ENCODE assay signal across 21 cellular contexts in the genomic region with DNA sequence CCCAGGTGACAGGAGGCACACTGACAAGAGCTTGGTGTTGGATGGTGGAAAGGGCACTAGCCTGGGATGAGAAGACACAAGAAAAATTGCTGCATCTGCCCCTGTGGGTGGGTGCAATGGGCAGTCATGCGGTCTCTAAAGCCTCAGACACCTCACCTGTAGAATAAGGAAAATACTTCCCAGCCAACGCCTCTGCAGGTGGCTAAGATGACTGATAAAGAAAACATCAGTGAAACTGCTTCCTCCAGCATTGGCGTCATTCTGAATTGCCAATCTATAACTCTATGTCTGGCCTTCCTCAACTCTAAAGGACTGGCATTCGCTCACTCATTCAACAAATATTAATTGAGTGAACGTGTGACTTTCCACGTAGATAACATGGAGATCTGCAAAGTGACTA.
"Had no signal": no experiment of that assay in that cellular context is flagged by ENCODE, and none has a peak within 500 bp of the region (broad histone marks: within the 10 kb centered on the region; RNA-seq: fewer than 3 reads in every experiment).

No MANE protein-coding gene starts in this region.

- H3K36me3 ChIP-seq: heart right ventricle had no signal

- H3K4me1 ChIP-seq: heart right ventricle, testis had no signal

- H3K27ac ChIP-seq: coronary artery, heart right ventricle, testis had no signal

- DNase-seq: activated CD4-positive, alpha-beta T cell treated with anti-CD3 and anti-CD28 coated beads for 1 hour; activated CD4-positive, alpha-beta T cell treated with anti-CD3 and anti-CD28 coated beads, Interleukin-2, amount 50 U/mL, for 1 hour; activated CD8-positive, alpha-beta memory T cell treated with anti-CD3 and anti-CD28 coated beads, Interleukin-2, amount 50 U/mL, for 48 hours; activated naive CD4-positive, alpha-beta T cell treated with Interleukin-2 at 50 U/mL for 16 hours; activated naive CD8-positive, alpha-beta T cell treated with anti-CD3 and anti-CD28 coated beads for 36 hours; activated T-cell treated with anti-CD3 and anti-CD28 coated beads, Interleukin-2, amount 50 U/mL, for 48 hours; cerebellar nuclear complex; heart right ventricle; kidney; left ventricle myocardium superior; nephron progenitor cell; nucleus accumbens; stimulated activated CD4-positive, alpha-beta T cell treated with anti-CD3 and anti-CD28 coated beads, Interleukin-15, amount 100 ng/mL, for 24 hours; T-cell; testis had no signal

- H3K9me3 Mint-ChIP-seq: activated naive CD8-positive, alpha-beta T cell treated with anti-CD3 and anti-CD28 coated beads for 36 hours had no signal

- H3K4me2 ChIP-seq: smooth muscle cell had no signal

- H3K4me3 Mint-ChIP-seq: activated naive CD8-positive, alpha-beta T cell treated with anti-CD3 and anti-CD28 coated beads for 36 hours; nephron progenitor cell; stimulated activated memory B cell treated with anti-CD40 and anti-IgM and Interleukin-4, amounts not matched to agents 10 μg/mL and 1 μg/mL and 100 μg/mL, for 72 hours; T-cell; type B pancreatic cell had no signal

- H3K27me3 Mint-ChIP-seq: activated naive CD8-positive, alpha-beta T cell treated with anti-CD3 and anti-CD28 coated beads for 36 hours; T-cell; type B pancreatic cell had no signal

- H3K9me3 ChIP-seq: testis had no signal

- H3K27me3 ChIP-seq: heart right ventricle, testis had no signal

- H3K4me3 ChIP-seq: coronary artery, heart right ventricle, smooth muscle cell, testis had no signal

- H3K4me1 Mint-ChIP-seq: activated naive CD8-positive, alpha-beta T cell treated with anti-CD3 and anti-CD28 coated beads for 36 hours; stimulated activated memory B cell treated with anti-CD40 and anti-IgM and Interleukin-4, amounts not matched to agents 10 μg/mL and 1 μg/mL and 100 μg/mL, for 72 hours; T-cell had no signal

- ATAC-seq: left ventricle myocardium superior; sciatic nerve; SK-N-SH treated with all-trans-retinoic acid at 6 μM for 48 hours; stimulated activated memory B cell treated with anti-CD40 and anti-IgM and Interleukin-4, amounts not matched to agents 10 μg/mL and 1 μg/mL and 100 μg/mL, for 72 hours; T-cell had no signal

- H3K36me3 Mint-ChIP-seq: activated naive CD8-positive, alpha-beta T cell treated with anti-CD3 and anti-CD28 coated beads for 36 hours; stimulated activated memory B cell treated with anti-CD40 and anti-IgM and Interleukin-4, amounts not matched to agents 10 μg/mL and 1 μg/mL and 100 μg/mL, for 72 hours; T-cell had no signal
